ENCODE assay signal across 8 cellular contexts in the genomic region with DNA sequence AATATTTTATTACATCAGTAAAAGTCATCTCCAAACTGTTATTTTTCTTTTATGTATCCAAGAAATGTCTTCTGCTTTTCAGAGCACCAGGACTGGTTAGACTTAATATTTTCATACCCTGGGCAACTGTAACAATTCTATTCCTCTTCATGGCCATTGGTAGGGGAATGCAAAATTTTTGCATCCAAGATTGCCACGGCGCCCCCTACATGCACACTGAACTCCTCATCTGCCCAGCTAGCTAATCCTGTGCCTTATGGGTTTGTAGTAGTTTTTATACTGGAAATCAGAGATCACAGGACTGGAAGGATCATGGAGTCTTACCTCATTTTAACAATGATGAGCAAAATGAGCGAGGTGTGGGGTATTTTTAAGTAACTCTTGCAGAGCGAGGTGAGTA.
DNase-seq lines count a peak whose midpoint lies in the region; ATAC-seq and TF ChIP-seq lines count a peak whose summit lies in the region.

No MANE protein-coding gene starts in this region.

- H3K9ac ChIP-seq in Karpas-422 (ENCODE audit: low read length): no peak overlapping the region

- peaks cover 39% of the 10 kb centered on the region for H3K4me1 Mint-ChIP-seq in activated T-cell treated with anti-CD3 and anti-CD28 coated beads, Interleukin-2, amount 50 U/mL, for 24 hours (ENCODE audit: low read depth)

- CTCF ChIA-PET in BJ (lab: Yijun Ruan, JAX): interaction anchor here (1.3 to 2.1 kb wide), 4 partner anchors 15 to 284 kb away, joined by 3 to 13 read pairs (median 4); no protein-coding TSS in a partner anchor

- peaks cover 71% of the 10 kb centered on the region for H3K36me3 Mint-ChIP-seq in activated T-cell treated with anti-CD3 and anti-CD28 coated beads, Interleukin-2, amount 50 U/mL, for 24 hours (ENCODE audit: low read depth)

- no peaks in the 10 kb centered on the region for H3K9me3 ChIP-seq in Karpas-422 (ENCODE audit: low read length)

- DNase-seq in BJ (ENCODE audit: low read depth) (no peak), Karpas-422 (peak; percentile 57), iPS-NIHi11 (ENCODE audit: low spot score) (peak; percentile 39), DMS79 treated with DMSO at 0.1 percent for 48 hours (lab: John Stamatoyannopoulos, UW) (no peak)
- peak; percentile 60 for DNase-seq in activated T-cell treated with anti-CD3 and anti-CD28 coated beads, Interleukin-2, amount 50 U/mL, for 24 hours

- H3K36me3 ChIP-seq in BJ (ENCODE audit: control insufficient read depth, insufficient read depth, low read length): peaks cover 12% of the 10 kb centered on the region
- H3K36me3 ChIP-seq in Karpas-422 (ENCODE audit: insufficient read depth, low read length): no peaks in the 10 kb centered on the region

- H3K4me1 ChIP-seq in Karpas-422 (ENCODE audit: low read length): peaks cover 3% of the 10 kb centered on the region; the same call in 1 of the 2 replicates

- peak overlapping the region; percentile 24 for H3K27ac Mint-ChIP-seq in activated T-cell treated with anti-CD3 and anti-CD28 coated beads, Interleukin-2, amount 50 U/mL, for 24 hours

- H4K20me1 ChIP-seq in Karpas-422 (ENCODE audit: insufficient read depth, low read depth, low read length): no peaks in the 10 kb centered on the region

- TF ChIP-seq CTCF in BJ (IDR thresholded peaks at IDR 0.05; ENCODE audit: insufficient read depth, low read depth, low read length): peak; percentile 45

- H3K27me3 ChIP-seq in BJ (ENCODE audit: control insufficient read depth, insufficient read depth, low read length) (no peaks in the 10 kb centered on the region), Karpas-422 (ENCODE audit: low read length) (no peaks in the 10 kb centered on the region)

- no peak overlapping the region for H3K27ac ChIP-seq in Karpas-422 (ENCODE audit: low read length)

- H3K27me3 Mint-ChIP-seq in activated T-cell treated with anti-CD3 and anti-CD28 coated beads, Interleukin-2, amount 50 U/mL, for 24 hours: no peaks in the 10 kb centered on the region

- H2AFZ ChIP-seq in Karpas-422 (ENCODE audit: low read length): no peak overlapping the region

- H3K9me3 Mint-ChIP-seq in activated T-cell treated with anti-CD3 and anti-CD28 coated beads, Interleukin-2, amount 50 U/mL, for 24 hours: no peaks in the 10 kb centered on the region

- H3K79me2 ChIP-seq in Karpas-422 (ENCODE audit: low read length): no peaks in the 10 kb centered on the region

- no peak overlapping the region for H3K4me3 Mint-ChIP-seq in activated T-cell treated with anti-CD3 and anti-CD28 coated beads, Interleukin-2, amount 50 U/mL, for 24 hours

- H3K4me3 ChIP-seq in BJ (ENCODE audit: low read depth, low read length) (no peak overlapping the region), Karpas-422 (ENCODE audit: low read length) (no peak overlapping the region)

- ATAC-seq in HG02938 (IDR thresholded peaks at IDR 0.05; ENCODE audit: unreplicated experiment): no peak
- no peak for ATAC-seq in HG02970 (IDR thresholded peaks at IDR 0.05; ENCODE audit: low FRiP score, unreplicated experiment)
- no peak for ATAC-seq in HG03175 (IDR thresholded peaks at IDR 0.05; ENCODE audit: unreplicated experiment)

- POLR2A ChIA-PET in BJ (lab: Charles Lee): no interaction called here

- no peaks in the 10 kb centered on the region for H3K9me2 ChIP-seq in Karpas-422 (replicated peaks; ENCODE audit: insufficient read depth, low read length)

- H3K4me2 ChIP-seq in Karpas-422 (ENCODE audit: low read depth, low read length, poor library complexity, severe bottlenecking): no peak overlapping the region

Comparison
In these comparisons a context has a peak if more than half of its experiments do, and no peak if none do; other contexts are left out.
1. DNase-seq: peak in Karpas-422 (single experiment), activated T-cell treated with anti-CD3 and anti-CD28 coated beads, Interleukin-2, amount 50 U/mL, for 24 hours (single experiment) and iPS-NIHi11 (single experiment); none in BJ (single experiment) and DMS79 treated with DMSO at 0.1 percent for 48 hours (single experiment).